22 cellular contexts compared by ENCODE assay signal in genomic region chr3:11019116-11019515, GRCh38. TPM values are rescaled to one million over a fixed set of nuclear protein-coding genes. Genes with fewer than 3 reads are reported as not detected.
DNase-seq lines count a peak whose midpoint lies in the region; ATAC-seq, FAIRE-seq and TF ChIP-seq lines count a peak whose summit lies in the region.
"Had no signal": no experiment of that assay in that cellular context is flagged by ENCODE, and none has a peak within 500 bp of the region (broad histone marks: within the 10 kb centered on the region; RNA-seq: fewer than 3 reads in every experiment).

No MANE protein-coding gene starts in this region.

- TF ChIP-seq POLR2A in endothelial cell of umbilical vein (IDR thresholded peaks at IDR 0.05; ENCODE audit: low read depth, low read length): no peak

- H2AFZ ChIP-seq in endothelial cell of umbilical vein (ENCODE audit: low read depth, low read length): no peak overlapping the region

- no peak overlapping the region for H3K4me3 ChIP-seq in endothelial cell of umbilical vein (replicated peaks in 1 of 3; ENCODE audit: insufficient read depth in 1 of 3, low read depth in 1 of 3, low read length in 3 of 3)
- H3K4me3 ChIP-seq: GM12878 had no signal

- H4K20me1 ChIP-seq in endothelial cell of umbilical vein (replicated peaks; ENCODE audit: control insufficient read depth, extremely low read depth, insufficient read depth, low read length): no peaks in the 10 kb centered on the region

- no peak overlapping the region for H3K9ac ChIP-seq in endothelial cell of umbilical vein (replicated peaks; ENCODE audit: extremely low read depth, insufficient read depth, low read length)

- intact Hi-C loops in endothelial cell of umbilical vein (cut with micrococcal nuclease): no loop called here
- intact Hi-C loops in Right ventricle myocardium superior (cut with DNase I): no loop called here

- H3K4me2 ChIP-seq in endothelial cell of umbilical vein (ENCODE audit: insufficient read depth, low read length): peak overlapping the region; percentile 57

- peaks cover 11% of the 10 kb centered on the region for H3K4me1 ChIP-seq in endothelial cell of umbilical vein (ENCODE audit: control insufficient read depth, extremely low read depth, insufficient read depth, low read length)

- TF ChIP-seq CTCF in endothelial cell of umbilical vein (IDR thresholded peaks at IDR 0.05; ENCODE audit: extremely low read depth in 1 of 2, insufficient read depth in 1 of 2, low read depth in 1 of 2, low read length in 2 of 2): no peak

- peak; percentile 74 for FAIRE-seq in endothelial cell of umbilical vein (lab: Jason Lieb, UNC)
- FAIRE-seq: A204.1, GM12878, GM19239, H1 had no signal

- DNase-seq in SK-MEL-5 (ENCODE audit: low read depth, low spot score) (peak; percentile 40), endothelial cell of umbilical vein (ENCODE audit: low read depth, low spot score) (peak; percentile 60), glomerular endothelial cell (ENCODE audit: extremely low read depth, low read depth, low spot score) (peak; percentile 44), Right ventricle myocardium superior (no peak), NK-92 (lab: John Stamatoyannopoulos, UW; ENCODE audit: unreplicated experiment) (no peak), AG20443 (ENCODE audit: low spot score) (no peak), OCI-M1 (lab: John Stamatoyannopoulos, UW) (no peak)
- DNase-seq: ACHN; AML-193; Calu3; CD8-positive, alpha-beta T cell; DMS 273 treated with DMSO at 0.1 percent for 48 hours; DMS53; DND-41; EL; H9 had no signal

- POLR2A ChIA-PET in endothelial cell of umbilical vein (lab: Charles Lee): no interaction called here

- no peaks in the 10 kb centered on the region for H3K9me1 ChIP-seq in endothelial cell of umbilical vein (replicated peaks; ENCODE audit: control insufficient read depth, extremely low read depth, insufficient read depth, low read length)

- CTCF ChIA-PET in endothelial cell of umbilical vein (lab: Charles Lee): interaction anchor here (1.5 kb wide), 1 partner anchor 303 kb away, joined by 3 read pairs; no protein-coding TSS in a partner anchor

- no peaks in the 10 kb centered on the region for H3K9me3 ChIP-seq in endothelial cell of umbilical vein (replicated peaks; ENCODE audit: control insufficient read depth, insufficient read depth, low read length)

- no peak for ATAC-seq in Right ventricle myocardium superior (ENCODE audit: poor library complexity)
- ATAC-seq: CD8-positive, alpha-beta T cell; GM12878 had no signal

- in situ Hi-C loops in SK-MEL-5 (cut with HindIII; ENCODE audit: low pct_unique_long_range_greater_than_20kb, low sequenced_read_pairs): no loop called here

- dilution Hi-C loops in endothelial cell of umbilical vein (cut with MboI; ENCODE audit: extremely low pct_ligation_motif_present, low sequenced_read_pairs): no loop called here

- H3K36me3 ChIP-seq in endothelial cell of umbilical vein (ENCODE audit: control insufficient read depth in 2 of 2, extremely low read depth in 1 of 2, insufficient read depth in 2 of 2, low read length in 2 of 2): no peaks in the 10 kb centered on the region

- H3K27me3 ChIP-seq in endothelial cell of umbilical vein (ENCODE audit: control insufficient read depth in 2 of 2, insufficient read depth in 2 of 2, low read length in 2 of 2): peaks cover 4 to 8% of the 10 kb centered on the region in 2 experiments

- BruUV-seq in endothelial cell of umbilical vein (replicated peaks; lab: Mats Ljungman, UMichigan): no TSS peak

- no peaks in the 10 kb centered on the region for H3K79me2 ChIP-seq in endothelial cell of umbilical vein (ENCODE audit: control insufficient read depth, insufficient read depth, low read length)

- no peak overlapping the region for H3K27ac ChIP-seq in endothelial cell of umbilical vein (ENCODE audit: insufficient read depth, low read depth, low read length)

TF ChIP-seq in endothelial cell of umbilical vein, 7 proteins besides CTCF, POLR2A, EP300 and RAD21:
- TF ChIP-seq JUN (IDR thresholded peaks at IDR 0.05; ENCODE audit: borderline replicate concordance, insufficient read depth, insufficient read length, low read depth): peak; percentile 32
- TF ChIP-seq FOS (IDR thresholded peaks at IDR 0.05; ENCODE audit: borderline replicate concordance, insufficient read depth, low read length): peak; percentile 45
- TF ChIP-seq EZH2 (IDR thresholded peaks at IDR 0.05; ENCODE audit: borderline replicate concordance, low read depth, low read length, severe bottlenecking): no peak
- TF ChIP-seq MAX (IDR thresholded peaks at IDR 0.05; ENCODE audit: insufficient read depth, insufficient read length): no peak
- TF ChIP-seq GATA2 (IDR thresholded peaks at IDR 0.05; ENCODE audit: insufficient read depth, insufficient read length, low read depth, low read length): no peak
TF ChIP-seq in endothelial cell of umbilical vein: peak in this region for 2.

RNA-seq across cellular contexts. Expression of gene SLC6A1, which starts 26.6 kb away (rescaled TPM):
- not detected in 2 replicates for total RNA-seq in SK-MEL-5 (2014; rRNA removed; shearing (Covaris generic))
- polyA plus RNA-seq in SK-MEL-5 (2015; cell fraction: cytosol; rRNA removed): 0.11 and 0.15 TPM in 2 replicates
- polyA plus RNA-seq in SK-MEL-5 (2015; cell fraction: nucleus; rRNA removed): 0.54 TPM in 1 of 2 replicates, not detected in the other
- total RNA-seq in endothelial cell of umbilical vein (not detected in 2 replicates), glomerular endothelial cell (not detected in 2 replicates), Right ventricle myocardium superior (0.73 TPM)
- polyA plus RNA-seq in endothelial cell of umbilical vein: not detected in 2 replicates
- polyA plus RNA-seq in endothelial cell of umbilical vein (2011; cell fraction: cytosol; rRNA removed): not detected in 2 replicates
- not detected in 2 replicates for polyA plus RNA-seq in endothelial cell of umbilical vein (2011; cell fraction: nucleus; rRNA removed)
- not detected in 2 replicates for polyA plus RNA-seq in endothelial cell of umbilical vein (2012)
- polyA minus RNA-seq in endothelial cell of umbilical vein: 0.07 and 0.28 TPM in 2 replicates
- not detected for polyA minus RNA-seq in endothelial cell of umbilical vein (2011; cell fraction: cytosol; rRNA and poly(A)+ RNA removed)
- polyA minus RNA-seq in endothelial cell of umbilical vein (2011; cell fraction: nucleus; rRNA and poly(A)+ RNA removed): not detected in 2 replicates
- total RNA-seq: Calu3; CD8-positive, alpha-beta T cell; G401; GM12878; H9 had no signal
- polyA plus RNA-seq: BJ, GM12878 had no signal

Comparison
In these comparisons a context has a peak if more than half of its experiments do, and no peak if none do; other contexts are left out.
1. DNase-seq: peak in SK-MEL-5 (single experiment), endothelial cell of umbilical vein (single experiment) and glomerular endothelial cell (single experiment); none in Right ventricle myocardium superior (single experiment), NK-92 (single experiment), AG20443 (single experiment) and OCI-M1 (single experiment).